ENCODE assay signal across 10 cellular contexts in genomic region chr22:40764743-40765441, GRCh38. TPM values are rescaled to one million over a fixed set of nuclear protein-coding genes. Genes with fewer than 3 reads are reported as not detected.
DNase-seq lines count a peak whose midpoint lies in the region; ATAC-seq, FAIRE-seq and TF ChIP-seq lines count a peak whose summit lies in the region.
"Had no signal": no experiment of that assay in that cellular context is flagged by ENCODE, and none has a peak within 500 bp of the region (broad histone marks: within the 10 kb centered on the region; RNA-seq: fewer than 3 reads in every experiment).

No MANE protein-coding gene starts in this region.

- H4K20me1 ChIP-seq in DOHH2 (ENCODE audit: control insufficient read depth, insufficient read depth, low read depth, low read length): no peaks in the 10 kb centered on the region

- peak overlapping the region; percentile 56 for H3K4me3 ChIP-seq in DOHH2 (ENCODE audit: low read length)
- H3K4me3 ChIP-seq in MG63: no peak overlapping the region

- H3K27ac Mint-ChIP-seq in activated CD4-positive, alpha-beta T cell treated with anti-CD3 and anti-CD28 coated beads, Interleukin-2, amount 10 ng/mL, durations not matched to agents 24 days and 14 days: peak overlapping the region; percentile 94
- H3K27ac Mint-ChIP-seq in naive B cell: peak overlapping the region; percentile 69 to 98 (median 88)

- H3K27ac ChIP-seq in DOHH2 (ENCODE audit: low read depth, low read length): peak overlapping the region; percentile 81

- H3K4me2 ChIP-seq in DOHH2 (ENCODE audit: low read length): peak overlapping the region; percentile 70

- ATAC-seq in naive B cell (ENCODE audit: low read depth in 2 of 2) (peak; percentile 92 to 96), HG02678 (IDR thresholded peaks at IDR 0.05; ENCODE audit: unreplicated experiment) (no peak), HG03442 (IDR thresholded peaks at IDR 0.05; ENCODE audit: unreplicated experiment) (no peak)

- peak overlapping the region; percentile 64 for H3K4me3 Mint-ChIP-seq in activated CD4-positive, alpha-beta T cell treated with anti-CD3 and anti-CD28 coated beads, Interleukin-2, amount 10 ng/mL, durations not matched to agents 24 days and 14 days
- peak overlapping the region; percentile 54 to 90 (median 80) for H3K4me3 Mint-ChIP-seq in naive B cell

- intact Hi-C loops in activated CD4-positive, alpha-beta T cell treated with anti-CD3 and anti-CD28 coated beads, Interleukin-2, amount 10 ng/mL, durations not matched to agents 24 days and 14 days (cut with micrococcal nuclease): loop anchor here (5.0 kb wide), 1 partner anchor 38 kb away; no protein-coding TSS in a partner anchor

- no peaks in the 10 kb centered on the region for H3K9me2 ChIP-seq in DOHH2 (replicated peaks; ENCODE audit: control insufficient read depth, low read length)

- no peaks in the 10 kb centered on the region for H3K79me2 ChIP-seq in DOHH2 (ENCODE audit: control insufficient read depth, low read length)

- H3K9me3 Mint-ChIP-seq in activated CD4-positive, alpha-beta T cell treated with anti-CD3 and anti-CD28 coated beads, Interleukin-2, amount 10 ng/mL, durations not matched to agents 24 days and 14 days: peaks cover 3% of the 10 kb centered on the region
- no peaks in the 10 kb centered on the region for H3K9me3 Mint-ChIP-seq in naive B cell

- DNase-seq in GM19239 (ENCODE audit: insufficient read length, low spot score) (no peak), naive B cell (peak; percentile 67), MG63 (no peak), HK-2 (ENCODE audit: unreplicated experiment) (no peak)
- peak; percentile 63 for DNase-seq in activated CD4-positive, alpha-beta T cell treated with anti-CD3 and anti-CD28 coated beads, Interleukin-2, amount 10 ng/mL, durations not matched to agents 24 days and 14 days
- DNase-seq: hypothalamus, mammary epithelial cell had no signal

- H3F3A ChIP-seq in DOHH2 (ENCODE audit: control insufficient read depth, insufficient read depth): peaks cover 21% of the 10 kb centered on the region

- H3K27me3 ChIP-seq in DOHH2 (ENCODE audit: control insufficient read depth, low read length) (no peaks in the 10 kb centered on the region), MG63 (no peaks in the 10 kb centered on the region)

- peak; percentile 37 for FAIRE-seq in GM19239 (lab: Jason Lieb, UNC)

- H3K36me3 Mint-ChIP-seq in activated CD4-positive, alpha-beta T cell treated with anti-CD3 and anti-CD28 coated beads, Interleukin-2, amount 10 ng/mL, durations not matched to agents 24 days and 14 days (ENCODE audit: low read depth): peaks cover 12% of the 10 kb centered on the region
- no peaks in the 10 kb centered on the region for H3K36me3 Mint-ChIP-seq in naive B cell

- no peaks in the 10 kb centered on the region for H3K27me3 Mint-ChIP-seq in activated CD4-positive, alpha-beta T cell treated with anti-CD3 and anti-CD28 coated beads, Interleukin-2, amount 10 ng/mL, durations not matched to agents 24 days and 14 days
- no peaks in the 10 kb centered on the region for H3K27me3 Mint-ChIP-seq in naive B cell

- TF ChIP-seq CTCF in DOHH2 (IDR thresholded peaks at IDR 0.05; ENCODE audit: low read depth, low read length, poor library complexity, severe bottlenecking): no peak

- H3K36me3 ChIP-seq in DOHH2 (ENCODE audit: control insufficient read depth, low read length) (peaks cover 20% of the 10 kb centered on the region), MG63 (peaks cover 26% of the 10 kb centered on the region)

- H3K4me1 ChIP-seq in DOHH2 (ENCODE audit: control insufficient read depth, low read length): peaks cover 40% of the 10 kb centered on the region

- peaks cover 16% of the 10 kb centered on the region for H3K4me1 Mint-ChIP-seq in activated CD4-positive, alpha-beta T cell treated with anti-CD3 and anti-CD28 coated beads, Interleukin-2, amount 10 ng/mL, durations not matched to agents 24 days and 14 days
- peaks cover 22 to 48% (median 45%) of the 10 kb centered on the region in 3 donors for H3K4me1 Mint-ChIP-seq in naive B cell

- H3K9me3 ChIP-seq in DOHH2 (ENCODE audit: control insufficient read depth, insufficient read depth, low read length): no peaks in the 10 kb centered on the region
- H3K9me3 ChIP-seq in MG63: no peaks in the 10 kb centered on the region

RNA-seq across cellular contexts. Expression of gene SLC25A17, which starts 54.3 kb away (rescaled TPM):
- total RNA-seq in activated CD4-positive, alpha-beta T cell treated with anti-CD3 and anti-CD28 coated beads, Interleukin-2, amount 10 ng/mL, durations not matched to agents 24 days and 14 days: 32.8 and 37.7 TPM in 2 replicates
- 10 to 100 TPM; 15.8 to 41.7 (median 25.4) TPM for polyA plus RNA-seq in naive B cell (ENCODE audit: low read depth in 6 of 6)
- 46.8 and 50.8 TPM in 2 replicates for total RNA-seq in MG63 (2014; rRNA removed; shearing (Covaris generic); ENCODE audit: low replicate concordance)

Comparison
In these comparisons a context has a peak if more than half of its experiments do, and no peak if none do; other contexts are left out.
1. DNase-seq: peak in activated CD4-positive, alpha-beta T cell treated with anti-CD3 and anti-CD28 coated beads, Interleukin-2, amount 10 ng/mL, durations not matched to agents 24 days and 14 days (single experiment) and naive B cell (single experiment); none in GM19239 (single experiment), MG63 (single experiment) and HK-2 (single experiment).
2. ATAC-seq: peak in naive B cell (2 of 2); none in HG02678 (single experiment) and HG03442 (single experiment).